9 cellular contexts compared by ENCODE assay signal in the genomic region with DNA sequence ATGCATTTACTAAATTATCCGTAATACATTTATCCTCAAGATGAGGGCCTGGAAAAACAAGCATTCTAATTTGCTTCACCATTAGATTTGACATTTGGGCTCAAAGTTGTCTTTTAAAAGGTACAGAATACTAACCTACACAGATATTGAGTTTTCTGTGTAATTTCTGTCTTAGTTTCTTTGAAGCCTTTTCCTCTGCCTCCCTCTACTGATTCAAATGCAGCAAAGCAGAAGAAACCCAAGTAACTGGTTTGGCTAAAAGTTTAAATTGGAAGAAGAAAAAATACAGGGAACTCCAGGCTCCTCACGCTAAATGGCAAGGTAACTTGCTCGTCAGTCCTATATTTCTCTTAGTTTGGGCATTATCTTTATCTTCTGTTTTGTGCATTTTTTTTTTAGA. TPM values are rescaled to one million over a fixed set of nuclear protein-coding genes. Genes with fewer than 3 reads are reported as not detected.
A peak's percentile ranks its signal among the peaks of the same experiment; 100 is the strongest.
DNase-seq lines count a peak whose midpoint lies in the region; ATAC-seq and TF ChIP-seq lines count a peak whose summit lies in the region.
"Had no signal": no experiment of that assay in that cellular context is flagged by ENCODE, and none has a peak within 500 bp of the region (broad histone marks: within the 10 kb centered on the region; RNA-seq: fewer than 3 reads in every experiment).

No MANE protein-coding gene starts in this region.

- 78% methylated on average over 2 of the region's 3 CpGs for WGBS in mesenchymal stem cell

- H3K18ac ChIP-seq in mesenchymal stem cell (ENCODE audit: low read depth in 1 of 2, low read length in 2 of 2) = no peak overlapping the region

- H3K27ac ChIP-seq in mesenchymal stem cell (ENCODE audit: low read length, poor library complexity, severe bottlenecking) = no peak overlapping the region
- H3K27ac ChIP-seq in gastrocnemius medialis = no peak overlapping the region

- H3K14ac ChIP-seq in mesenchymal stem cell (ENCODE audit: low read length in 2 of 2) = no peak overlapping the region

- ATAC-seq in gastrocnemius medialis (no peak), HG02623 (IDR thresholded peaks at IDR 0.05; ENCODE audit: unreplicated experiment) (no peak)
- ATAC-seq: left colon had no signal

- H3K4me3 ChIP-seq in mesenchymal stem cell (ENCODE audit: insufficient read depth in 1 of 2, low read depth in 1 of 2, low read length in 2 of 2) (no peak overlapping the region), gastrocnemius medialis (no peak overlapping the region)

- H3K79me1 ChIP-seq in mesenchymal stem cell (replicated peaks; ENCODE audit: low read length, poor library complexity, severe bottlenecking) = no peaks in the 10 kb centered on the region

- H3K27me3 ChIP-seq in mesenchymal stem cell (ENCODE audit: control insufficient read depth in 1 of 2, insufficient read depth in 1 of 2, low read length in 2 of 2) (peaks cover 11 to 22% of the 10 kb centered on the region in 2 experiments), gastrocnemius medialis (no peaks in the 10 kb centered on the region)

- no peak overlapping the region for H2BK5ac ChIP-seq in mesenchymal stem cell (ENCODE audit: low read depth, low read length, poor library complexity, severe bottlenecking)

- H2BK15ac ChIP-seq in mesenchymal stem cell (ENCODE audit: low read depth, poor library complexity, severe bottlenecking) = no peak overlapping the region

- no peak for TF ChIP-seq POLR2A in gastrocnemius medialis (IDR thresholded peaks at IDR 0.05)

- no peak overlapping the region for H3K4ac ChIP-seq in mesenchymal stem cell (ENCODE audit: low read depth in 1 of 2, low read length in 2 of 2)

- H3K4me1 ChIP-seq in mesenchymal stem cell (ENCODE audit: control insufficient read depth, insufficient read depth, low read depth, low read length) (no peaks in the 10 kb centered on the region), gastrocnemius medialis (no peaks in the 10 kb centered on the region)

- no peak overlapping the region for H3K4me2 ChIP-seq in mesenchymal stem cell (ENCODE audit: low read length, poor library complexity, severe bottlenecking)

- H3K23ac ChIP-seq in mesenchymal stem cell (ENCODE audit: low read length in 2 of 2) = no peak overlapping the region

- no peak overlapping the region for H2AK5ac ChIP-seq in mesenchymal stem cell (ENCODE audit: low read length, severe bottlenecking)

- H2AFZ ChIP-seq in mesenchymal stem cell (ENCODE audit: low read depth, low read length) = no peak overlapping the region

- H2BK120ac ChIP-seq in mesenchymal stem cell (ENCODE audit: low read depth, low read length) = no peak overlapping the region

- no peaks in the 10 kb centered on the region for H3K9me3 ChIP-seq in mesenchymal stem cell (ENCODE audit: control insufficient read depth, low read length)
- H3K9me3 ChIP-seq in gastrocnemius medialis = no peaks in the 10 kb centered on the region

- H4K8ac ChIP-seq in mesenchymal stem cell (ENCODE audit: low read length) = no peak overlapping the region

- no peak for TF ChIP-seq CTCF in gastrocnemius medialis (IDR thresholded peaks at IDR 0.05 in 4 of 5, conservative IDR thresholded peaks at IDR 0.05 in 1 of 5)

- H3K36me3 ChIP-seq in mesenchymal stem cell (ENCODE audit: control insufficient read depth in 1 of 2, insufficient read depth in 2 of 2, low read depth in 1 of 2, low read length in 2 of 2) = no peaks in the 10 kb centered on the region
- no peaks in the 10 kb centered on the region for H3K36me3 ChIP-seq in gastrocnemius medialis

- no peak overlapping the region for H4K91ac ChIP-seq in mesenchymal stem cell (ENCODE audit: low read length)

- in situ Hi-C loops in gastrocnemius medialis (cut with MboI; ENCODE audit: low sequenced_read_pairs in 4 of 4) = no loop called here

- H2BK12ac ChIP-seq in mesenchymal stem cell (ENCODE audit: low read length in 2 of 2) = no peak overlapping the region

- intact Hi-C loops in gastrocnemius medialis (cut with DNase I; ENCODE audit: low total_unique reads) = no loop called here

- DNase-seq in DMS153 treated with DMSO at 0.1 percent for 48 hours (lab: John Stamatoyannopoulos, UW; ENCODE audit: unreplicated experiment) (peak; percentile 8), LHCN-M2 (ENCODE audit: low read depth) (peak; percentile 16), astrocyte of the hippocampus (ENCODE audit: low read depth, low spot score) (peak; percentile 25), mesenchymal stem cell (peak; percentile 5), gastrocnemius medialis (no peak), OCI-M2 (lab: John Stamatoyannopoulos, UW; ENCODE audit: unreplicated experiment) (no peak)
- DNase-seq in activated CD8-positive, alpha-beta memory T cell treated with anti-CD3 and anti-CD28 coated beads, Interleukin-2, amount 50 U/mL, for 4 hours = no peak
- DNase-seq: left colon had no signal

- no peak overlapping the region for H3K9ac ChIP-seq in mesenchymal stem cell (ENCODE audit: low read length)

RNA-seq across cellular contexts. Expression of a gene that starts 53.3 kb away (rescaled TPM):
- total RNA-seq in LHCN-M2 (2014; rRNA removed) (not detected in 2 replicates), gastrocnemius medialis (under 1 TPM in 1 of 4 donors, not detected in 3; 0.04 TPM)
- polyA plus RNA-seq in LHCN-M2 (2012) = not detected
- not detected for polyA plus RNA-seq in mesenchymal stem cell (2013, experiment 1 of 2)
- not detected for polyA plus RNA-seq in mesenchymal stem cell (2013, experiment 2 of 2)

Comparison
In these comparisons a context has a peak if more than half of its experiments do, and no peak if none do; other contexts are left out.
1. DNase-seq: peak in DMS153 treated with DMSO at 0.1 percent for 48 hours (single experiment), LHCN-M2 (single experiment), astrocyte of the hippocampus (single experiment) and mesenchymal stem cell (single experiment); none in activated CD8-positive, alpha-beta memory T cell treated with anti-CD3 and anti-CD28 coated beads, Interleukin-2, amount 50 U/mL, for 4 hours (single experiment), gastrocnemius medialis (0 of 2) and OCI-M2 (single experiment).